ENCODE assay signal across 14 cellular contexts in the genomic region with DNA sequence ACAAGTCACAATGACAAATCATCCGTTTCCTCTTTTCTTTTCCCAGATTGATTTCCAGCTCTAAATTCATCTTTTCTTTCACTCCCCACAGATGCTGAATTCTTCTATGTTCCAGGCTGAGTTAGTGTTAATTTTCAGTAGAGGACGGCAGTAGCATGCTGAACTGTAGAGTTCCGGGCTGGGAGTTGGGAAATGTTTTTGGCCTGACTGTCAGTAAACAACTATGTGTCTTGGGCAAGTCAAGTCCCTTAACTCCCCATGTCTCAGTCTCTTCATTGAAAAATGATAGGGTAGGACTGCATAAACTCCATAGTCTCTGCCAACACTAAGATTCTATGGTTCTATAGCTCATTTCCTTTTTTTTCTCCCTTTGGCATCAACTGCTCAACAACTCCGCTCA.
DNase-seq lines count a peak whose midpoint lies in the region; ATAC-seq, FAIRE-seq and TF ChIP-seq lines count a peak whose summit lies in the region.
"Had no signal": no experiment of that assay in that cellular context is flagged by ENCODE, and none has a peak within 500 bp of the region (broad histone marks: within the 10 kb centered on the region; RNA-seq: fewer than 3 reads in every experiment).

No MANE protein-coding gene starts in this region.

- no peaks in the 10 kb centered on the region for H3K27me3 ChIP-seq in skeletal muscle tissue (ENCODE audit: control insufficient read depth in 3 of 3, insufficient read depth in 3 of 3, low read length in 3 of 3)

- peak overlapping the region; percentile 16 to 63 for H3K27ac ChIP-seq in coronary artery
- peak overlapping the region; percentile 96 for H3K27ac ChIP-seq in skeletal muscle tissue (ENCODE audit: low read depth, low read length)

- no peaks in the 10 kb centered on the region for H3K9me3 ChIP-seq in skeletal muscle tissue (ENCODE audit: control insufficient read depth in 3 of 3, low read length in 3 of 3)

- peak; percentile 52 for DNase-seq in GM03348 (ENCODE audit: low spot score)
- DNase-seq in coronary artery (ENCODE audit: low spot score) = no peak
- peak; percentile 78 for DNase-seq in iris pigment epithelial cell (ENCODE audit: low read depth)
- DNase-seq in DMS 273 (lab: John Stamatoyannopoulos, UW; ENCODE audit: unreplicated experiment) = no peak
- no peak for DNase-seq in NCI-H2171 treated with DMSO at 0.1 percent for 48 hours (lab: John Stamatoyannopoulos, UW)
- no peak for DNase-seq in RCC 7860 (ENCODE audit: low spot score)
- DNase-seq: DMS 273 treated with DMSO at 0.1 percent for 48 hours; H9; NCI-H146; OCI-M1; stimulated activated CD4-positive, alpha-beta T cell treated with anti-CD3 and anti-CD28 coated beads, Interleukin-2, amount 100 ng/mL, for 48 hours had no signal

- no peak overlapping the region for H3K9ac ChIP-seq in skeletal muscle tissue (ENCODE audit: low read depth in 1 of 3, low read length in 3 of 3)

- ATAC-seq in HG02798 (IDR thresholded peaks at IDR 0.05; ENCODE audit: poor library complexity, unreplicated experiment) = no peak

- peaks cover 39 to 53% (median 41%) of the 10 kb centered on the region in 3 donors for H3K4me1 ChIP-seq in skeletal muscle tissue (ENCODE audit: control insufficient read depth in 3 of 3, insufficient read depth in 3 of 3, low read length in 3 of 3)

- no peak for TF ChIP-seq CTCF in coronary artery (IDR thresholded peaks at IDR 0.05)

- H3K4me3 ChIP-seq in coronary artery = no peak overlapping the region
- no peak overlapping the region for H3K4me3 ChIP-seq in skeletal muscle tissue (ENCODE audit: low read length in 3 of 3)

- no peak for FAIRE-seq in RCC 7860 (lab: Jason Lieb, UNC)
- FAIRE-seq: keratinocyte had no signal

- no peaks in the 10 kb centered on the region for H3K36me3 ChIP-seq in skeletal muscle tissue (ENCODE audit: control insufficient read depth in 3 of 3, insufficient read depth in 3 of 3, low read length in 3 of 3)

Comparison
In these comparisons a context has a peak if more than half of its experiments do, and no peak if none do; other contexts are left out.
1. DNase-seq: peak in GM03348 (single experiment) and iris pigment epithelial cell (single experiment); none in coronary artery (single experiment), DMS 273 (single experiment), NCI-H2171 treated with DMSO at 0.1 percent for 48 hours (single experiment) and RCC 7860 (single experiment).